Comparison of ENCODE assay signal across 1 cellular context in genomic region chr9:87270241-87271234, GRCh38.
TF ChIP-seq lines count a peak whose summit lies in the region.

No MANE protein-coding gene starts in this region.

TF ChIP-seq in HEK293, 187 proteins besides CTCF, POLR2A, EP300 and RAD21 (continued from another document and continues in another):
- TF ChIP-seq HIC1 (tag by site-specific recombination; IDR thresholded peaks at IDR 0.05), result 0 out of 2 replicates have a peak, but pooled peaks have one; percentile 45
- no peak for TF ChIP-seq ZBTB7A (tag by site-specific recombination; IDR thresholded peaks at IDR 0.05; ENCODE audit: low read depth)
- TF ChIP-seq ZNF654 (tag by site-specific recombination; IDR thresholded peaks at IDR 0.05; ENCODE audit: low read depth), result no peak
- TF ChIP-seq ZNF623 (tag by site-specific recombination; IDR thresholded peaks at IDR 0.05), result no peak
- TF ChIP-seq ZNF843 (tag by site-specific recombination; IDR thresholded peaks at IDR 0.05), result peak; percentile 20; the same call in 1 of the 2 replicates
- TF ChIP-seq ZFP69B (tag by site-specific recombination; IDR thresholded peaks at IDR 0.05), result no peak
- peak; percentile 36; the same call in 1 of the 2 replicates for TF ChIP-seq ZNF561 (tag by site-specific recombination; IDR thresholded peaks at IDR 0.05; ENCODE audit: borderline replicate concordance)
- TF ChIP-seq ZNF214 (tag by site-specific recombination; IDR thresholded peaks at IDR 0.05; ENCODE audit: borderline replicate concordance), result no peak
- TF ChIP-seq PRDM10 (tag by site-specific recombination; IDR thresholded peaks at IDR 0.05), result peak; percentile 82
- TF ChIP-seq ZBTB20 (tag by site-specific recombination; IDR thresholded peaks at IDR 0.05), result 0 out of 2 replicates have a peak, but pooled peaks have one; percentile 33
- TF ChIP-seq WT1 (tag by site-specific recombination; IDR thresholded peaks at IDR 0.05), result no peak; the same call in 1 of the 2 replicates
- TF ChIP-seq ZSCAN18 (tag by site-specific recombination; IDR thresholded peaks at IDR 0.05), result no peak
- no peak for TF ChIP-seq ZNF133 (tag by site-specific recombination; IDR thresholded peaks at IDR 0.05)
- TF ChIP-seq ZNF140 (tag by site-specific recombination; IDR thresholded peaks at IDR 0.05), result no peak
- no peak for TF ChIP-seq ZNF211 (tag by site-specific recombination; IDR thresholded peaks at IDR 0.05; ENCODE audit: low read depth)
- TF ChIP-seq ZNF366 (tag by site-specific recombination; conservative IDR thresholded peaks at IDR 0.05), result peak; percentile 37; the same call in 1 of the 2 replicates
- TF ChIP-seq ZNF274 (IDR thresholded peaks at IDR 0.05; ENCODE audit: low read length), result no peak
- TF ChIP-seq ZNF274 (tag by site-specific recombination; IDR thresholded peaks at IDR 0.05; ENCODE audit: borderline replicate concordance), result no peak
- TF ChIP-seq ZNF394 (tag by site-specific recombination; IDR thresholded peaks at IDR 0.05; ENCODE audit: borderline replicate concordance), result no peak
- TF ChIP-seq ZNF423 (tag by site-specific recombination; IDR thresholded peaks at IDR 0.05), result no peak
- no peak for TF ChIP-seq ZNF112 (tag by site-specific recombination; IDR thresholded peaks at IDR 0.05)
- no peak for TF ChIP-seq ZNF701 (tag by site-specific recombination; IDR thresholded peaks at IDR 0.05)
- TF ChIP-seq KLF10 (tag by site-specific recombination; IDR thresholded peaks at IDR 0.05), result no peak
- TF ChIP-seq ZNF510 (tag by site-specific recombination; IDR thresholded peaks at IDR 0.05; ENCODE audit: insufficient replicate concordance), result no peak
- TF ChIP-seq ZNF266 (tag by site-specific recombination; IDR thresholded peaks at IDR 0.05; ENCODE audit: low read depth), result no peak
- TF ChIP-seq ZNF670 (tag by site-specific recombination; IDR thresholded peaks at IDR 0.05; ENCODE audit: low read depth), result no peak
- 0 out of 2 replicates have a peak, but pooled peaks have one; percentile 3 for TF ChIP-seq ZNF664 (tag by site-specific recombination; IDR thresholded peaks at IDR 0.05)
- TF ChIP-seq ZNF521 (tag by site-specific recombination; IDR thresholded peaks at IDR 0.05), result no peak
- no peak for TF ChIP-seq GFI1B (tag by site-specific recombination; IDR thresholded peaks at IDR 0.05)
- no peak for TF ChIP-seq REPIN1 (tag by site-specific recombination; IDR thresholded peaks at IDR 0.05; ENCODE audit: low read depth)
- TF ChIP-seq ZNF292 (tag by site-specific recombination; IDR thresholded peaks at IDR 0.05; ENCODE audit: borderline replicate concordance, low read depth), result no peak
- TF ChIP-seq RBAK (tag by site-specific recombination; IDR thresholded peaks at IDR 0.05), result no peak
- no peak for TF ChIP-seq ZNF555 (tag by site-specific recombination; conservative IDR thresholded peaks at IDR 0.05)
- peak; percentile 91; the same call in 1 of the 2 replicates for TF ChIP-seq ZNF785 (tag by site-specific recombination; IDR thresholded peaks at IDR 0.05)
- no peak for TF ChIP-seq ZNF416 (tag by site-specific recombination; IDR thresholded peaks at IDR 0.05)
- TF ChIP-seq ZNF157 (tag by site-specific recombination; IDR thresholded peaks at IDR 0.05), result no peak
- no peak for TF ChIP-seq ZNF660 (tag by site-specific recombination; IDR thresholded peaks at IDR 0.05)
- TF ChIP-seq ZNF311 (tag by site-specific recombination; IDR thresholded peaks at IDR 0.05; ENCODE audit: borderline replicate concordance), result no peak
- TF ChIP-seq ZNF544 (tag by site-specific recombination; IDR thresholded peaks at IDR 0.05), result no peak
- TF ChIP-seq ZNF558 (tag by site-specific recombination; IDR thresholded peaks at IDR 0.05), result no peak
- TF ChIP-seq ZFP3 (tag by site-specific recombination; IDR thresholded peaks at IDR 0.05; ENCODE audit: low read depth), result no peak
- TF ChIP-seq ZBTB49 (tag by site-specific recombination; IDR thresholded peaks at IDR 0.05; ENCODE audit: low read depth), result no peak
- TF ChIP-seq GLI4 (tag by site-specific recombination; IDR thresholded peaks at IDR 0.05), result no peak
- TF ChIP-seq ZNF221 (tag by site-specific recombination; IDR thresholded peaks at IDR 0.05; ENCODE audit: borderline replicate concordance), result no peak
- TF ChIP-seq ZNF174 (tag by site-specific recombination; IDR thresholded peaks at IDR 0.05), result no peak
- no peak for TF ChIP-seq ZSCAN30 (tag by site-specific recombination; IDR thresholded peaks at IDR 0.05)
- TF ChIP-seq KLF8 (tag by site-specific recombination; IDR thresholded peaks at IDR 0.05), result 0 out of 2 replicates have a peak, but pooled peaks have one; percentile 24
- no peak for TF ChIP-seq ZNF184 (tag by site-specific recombination; IDR thresholded peaks at IDR 0.05)
- TF ChIP-seq ZNF837 (tag by site-specific recombination; IDR thresholded peaks at IDR 0.05), result no peak
- no peak for TF ChIP-seq ZNF426 (tag by site-specific recombination; IDR thresholded peaks at IDR 0.05)
- TF ChIP-seq ZBTB10 (tag by site-specific recombination; IDR thresholded peaks at IDR 0.05), result no peak
- no peak for TF ChIP-seq SCRT2 (tag by site-specific recombination; IDR thresholded peaks at IDR 0.05)
- TF ChIP-seq HOXC10 (CRISPR knock-in tag; IDR thresholded peaks at IDR 0.05), result no peak
- no peak for TF ChIP-seq ZBTB48 (tag by site-specific recombination; IDR thresholded peaks at IDR 0.05)
- TF ChIP-seq ZNF513 (tag by site-specific recombination; IDR thresholded peaks at IDR 0.05), result no peak
- peak; percentile 83 for TF ChIP-seq ZNF629 (tag by site-specific recombination; IDR thresholded peaks at IDR 0.05)
- TF ChIP-seq ZNF501 (tag by site-specific recombination; IDR thresholded peaks at IDR 0.05), result no peak; the same call in 1 of the 2 replicates
- no peak for TF ChIP-seq ZNF18 (tag by site-specific recombination; IDR thresholded peaks at IDR 0.05)
- TF ChIP-seq ZNF146 (tag by site-specific recombination; IDR thresholded peaks at IDR 0.05), result no peak
- TF ChIP-seq ZNF624 (tag by site-specific recombination; IDR thresholded peaks at IDR 0.05), result no peak
- no peak for TF ChIP-seq ZNF16 (tag by site-specific recombination; IDR thresholded peaks at IDR 0.05; ENCODE audit: low read depth)
- no peak; the same call in 1 of the 2 replicates for TF ChIP-seq MZF1 (tag by site-specific recombination; IDR thresholded peaks at IDR 0.05; ENCODE audit: borderline replicate concordance)
